Comparison of ENCODE assay signal across 21 cellular contexts in genomic region chr1:5661196-5662130, GRCh38.
A peak's percentile ranks its signal among the peaks of the same experiment; 100 is the strongest.
DNase-seq lines count a peak whose midpoint lies in the region; TF ChIP-seq lines count a peak whose summit lies in the region.
"Had no signal": no experiment of that assay in that cellular context is flagged by ENCODE, and none has a peak within 500 bp of the region (broad histone marks: within the 10 kb centered on the region; RNA-seq: fewer than 3 reads in every experiment).

No MANE protein-coding gene starts in this region.

- H3K27ac ChIP-seq in BLaER1 treated with 17β-estradiol and CSF1 and Interleukin-3, amounts not matched to agents 10 nM and 100 nM: peak overlapping the region in 3 of 11 experiments; percentile 53 to 79 (median 72); a peak in 4 of 22 replicates
- H3K27ac ChIP-seq in endodermal cell (ENCODE audit: low read depth, low read length): no peak overlapping the region
- H3K27ac ChIP-seq: RWPE1, SJSA1 had no signal

- H3K36me3 ChIP-seq in BLaER1 treated with 17β-estradiol and CSF1 and Interleukin-3, amounts not matched to agents 10 nM and 100 nM: no peaks in the 10 kb centered on the region
- no peaks in the 10 kb centered on the region for H3K36me3 ChIP-seq in endodermal cell (ENCODE audit: control insufficient read depth, insufficient read depth, low read length)
- H3K36me3 ChIP-seq: SJSA1 had no signal

- 88 to 94% methylated on average over 14 to 24 of the region's 24 CpGs for WGBS in endodermal cell (ENCODE audit: insufficient coverage in 1 of 2, insufficient read length in 1 of 2), 2 experiments

- H4K20me1 ChIP-seq in BLaER1 treated with 17β-estradiol and CSF1 and Interleukin-3, amounts not matched to agents 10 nM and 100 nM: no peaks in the 10 kb centered on the region; a peak in 1 of 22 replicates

- H3K36me3 Mint-ChIP-seq in endodermal cell (ENCODE audit: low read depth) (no peaks in the 10 kb centered on the region), neural crest cell (ENCODE audit: low read depth) (no peaks in the 10 kb centered on the region)
- H3K36me3 Mint-ChIP-seq: CD4-positive, CD25-positive, alpha-beta regulatory T cell had no signal

- peak; percentile 53 for DNase-seq in DMS79 treated with DMSO at 0.1 percent for 48 hours (lab: John Stamatoyannopoulos, UW)
- peak; percentile 32 for DNase-seq in endodermal cell
- no peak for DNase-seq in neural crest cell (ENCODE audit: low read depth, low spot score)
- no peak for DNase-seq in central memory CD4-positive, alpha-beta T cell
- no peak for DNase-seq in NCI-H2227 treated with DMSO at 0.1 percent for 48 hours (lab: John Stamatoyannopoulos, UW)
- DNase-seq in ecto neural progenitor cell (ENCODE audit: low spot score): no peak
- DNase-seq: ACHN; AML-193; Calu3; CD4-positive, CD25-positive, alpha-beta regulatory T cell; DND-41; GDM1; HCEC 1CT; KBM-7; NCI-H1436 treated with DMSO at 0.1 percent for 48 hours; NCI-H2029 treated with DMSO at 0.1 percent for 48 hours; NCI-H524 treated with DMSO at 0.1 percent for 48 hours had no signal

- H3K9ac ChIP-seq in BLaER1 treated with 17β-estradiol and CSF1 and Interleukin-3, amounts not matched to agents 10 nM and 100 nM: no peak overlapping the region
- H3K9ac ChIP-seq in endodermal cell (ENCODE audit: extremely low read depth, low read length, poor library complexity, severe bottlenecking): no peak overlapping the region

- H3K27me3 Mint-ChIP-seq in endodermal cell (ENCODE audit: insufficient read depth) (peaks cover 4% of the 10 kb centered on the region), neural crest cell (ENCODE audit: low read depth) (peaks cover 9% of the 10 kb centered on the region)
- H3K27me3 Mint-ChIP-seq: CD4-positive, CD25-positive, alpha-beta regulatory T cell had no signal

- H3K27ac Mint-ChIP-seq in endodermal cell (no peak overlapping the region), neural crest cell (ENCODE audit: unreplicated experiment) (peak overlapping the region; percentile 46)
- H3K27ac Mint-ChIP-seq: CD4-positive, CD25-positive, alpha-beta regulatory T cell had no signal

- peak overlapping the region in 8 of 11 experiments; percentile 57 to 72 (median 66); a peak in 16 of 22 replicates for H3K4me2 ChIP-seq in BLaER1 treated with 17β-estradiol and CSF1 and Interleukin-3, amounts not matched to agents 10 nM and 100 nM

- H3K9me3 Mint-ChIP-seq in endodermal cell: peaks cover 5% of the 10 kb centered on the region
- no peaks in the 10 kb centered on the region for H3K9me3 Mint-ChIP-seq in neural crest cell
- H3K9me3 Mint-ChIP-seq: CD4-positive, CD25-positive, alpha-beta regulatory T cell had no signal

- H3K4me3 Mint-ChIP-seq in endodermal cell (no peak overlapping the region), neural crest cell (no peak overlapping the region)
- H3K4me3 Mint-ChIP-seq: CD4-positive, CD25-positive, alpha-beta regulatory T cell had no signal

- TF ChIP-seq CTCF in endodermal cell (conservative IDR thresholded peaks at IDR 0.05) (no peak), neural crest cell (conservative IDR thresholded peaks at IDR 0.05) (no peak)

- H3K4me3 ChIP-seq in BLaER1 treated with 17β-estradiol and CSF1 and Interleukin-3, amounts not matched to agents 10 nM and 100 nM: no peak overlapping the region
- H3K4me3 ChIP-seq in endodermal cell (ENCODE audit: low read length): no peak overlapping the region
- H3K4me3 ChIP-seq: GM12878, SJSA1 had no signal

- H3K9me3 ChIP-seq in BLaER1 treated with 17β-estradiol and CSF1 and Interleukin-3, amounts not matched to agents 10 nM and 100 nM (replicated peaks in 1 of 11): peaks cover 0 to 12% (median 7%) of the 10 kb centered on the region in 11 experiments; a peak in 7 of 22 replicates
- no peaks in the 10 kb centered on the region for H3K9me3 ChIP-seq in endodermal cell (ENCODE audit: control insufficient read depth, low read length)
- H3K9me3 ChIP-seq: SJSA1 had no signal

- no peaks in the 10 kb centered on the region for H3K4me1 Mint-ChIP-seq in endodermal cell
- no peaks in the 10 kb centered on the region for H3K4me1 Mint-ChIP-seq in neural crest cell

- peaks cover 11 to 76% (median 67%) of the 10 kb centered on the region in 10 experiments for H3K4me1 ChIP-seq in BLaER1 treated with 17β-estradiol and CSF1 and Interleukin-3, amounts not matched to agents 10 nM and 100 nM
- no peaks in the 10 kb centered on the region for H3K4me1 ChIP-seq in endodermal cell (ENCODE audit: control insufficient read depth, insufficient read depth, low read length)
- H3K4me1 ChIP-seq: SJSA1 had no signal

- no peaks in the 10 kb centered on the region for H3K27me3 ChIP-seq in BLaER1 treated with 17β-estradiol and CSF1 and Interleukin-3, amounts not matched to agents 10 nM and 100 nM
- H3K27me3 ChIP-seq in endodermal cell (ENCODE audit: control insufficient read depth, insufficient read depth, low read length, poor library complexity, severe bottlenecking): no peaks in the 10 kb centered on the region
- H3K27me3 ChIP-seq: SJSA1 had no signal

Comparison
In these comparisons a context has a peak if more than half of its experiments do, and no peak if none do; other contexts are left out.
1. DNase-seq: peak in DMS79 treated with DMSO at 0.1 percent for 48 hours (single experiment) and endodermal cell (single experiment); none in neural crest cell (single experiment), central memory CD4-positive, alpha-beta T cell (single experiment), NCI-H2227 treated with DMSO at 0.1 percent for 48 hours (single experiment) and ecto neural progenitor cell (single experiment).